ENCODE assay signal across 27 cellular contexts in the genomic region with DNA sequence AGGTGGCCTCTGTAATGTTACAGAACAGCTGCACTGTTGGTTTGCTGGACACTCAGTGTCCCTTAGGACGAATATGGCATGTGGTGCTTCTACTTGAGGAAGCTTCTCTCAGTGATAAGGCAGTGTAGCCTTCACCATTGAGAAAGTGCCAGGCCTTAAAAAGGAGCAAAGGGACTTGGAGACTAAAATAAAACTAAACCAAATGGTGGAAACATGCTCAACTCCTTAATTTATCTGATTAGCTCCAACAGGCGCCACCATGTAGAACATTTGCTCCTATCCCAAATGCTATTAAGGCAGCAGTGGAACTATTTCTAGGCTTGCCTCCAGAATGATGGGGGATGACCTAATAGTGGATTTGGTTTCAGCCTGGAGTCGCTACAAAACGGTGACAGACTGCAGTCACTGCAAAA.
"Had no signal": no experiment of that assay in that cellular context is flagged by ENCODE, and none has a peak within 500 bp of the region (broad histone marks: within the 10 kb centered on the region; RNA-seq: fewer than 3 reads in every experiment).

No MANE protein-coding gene starts in this region.

- H3K4me3 ChIP-seq: MG63, Peyer's patch, SK-N-MC had no signal

- H3K4me2 ChIP-seq: KMS-11 had no signal

- H3K27ac ChIP-seq: KMS-11, Peyer's patch, SK-N-MC had no signal

- H3K9ac ChIP-seq: KMS-11 had no signal

- H3K27me3 ChIP-seq: MG63, Peyer's patch had no signal

- H3K36me3 ChIP-seq: MG63, Peyer's patch had no signal

- H3K9me3 ChIP-seq: MG63, Peyer's patch had no signal

- FAIRE-seq: astrocyte, TTC549 had no signal

- H3K4me1 ChIP-seq: Peyer's patch had no signal

- ATAC-seq: activated CD8-positive, alpha-beta memory T cell treated with anti-CD3 and anti-CD28 coated beads, Interleukin-2, amount 10 ng/mL, durations not matched to agents 7 days and 5 days; activated T-helper 17 cell treated with anti-CD3 and anti-CD28 coated beads, Interleukin-2, amount 50 U/mL, for 72 hours; T-cell had no signal

- DNase-seq: activated B cell treated with CpG ODN at 0.5 μM for 24 hours; activated CD4-positive, alpha-beta T cell treated with anti-CD3 and anti-CD28 coated beads for 1 hour; activated CD4-positive, alpha-beta T cell treated with anti-CD3 and anti-CD28 coated beads, Interleukin-2, amount 10 ng/mL, durations not matched to agents 24 days and 14 days; activated CD4-positive, alpha-beta T cell treated with anti-CD3 and anti-CD28 coated beads, Interleukin-2, amount 50 U/mL, for 48 hours; activated CD8-positive, alpha-beta memory T cell treated with anti-CD3 and anti-CD28 coated beads, Interleukin-2, amount 10 ng/mL, durations not matched to agents 7 days and 5 days; activated gamma-delta T cell; activated naive CD4-positive, alpha-beta T cell treated with anti-CD3 and anti-CD28 coated beads for 36 hours; activated T-cell treated with anti-CD3 and anti-CD28 coated beads, Interleukin-2, amount 50 U/mL, for 48 hours; amygdala; MG63; NCI-H1105; NCI-H1436; NCI-H1694 treated with DMSO at 0.1 percent for 48 hours; NCI-H2029 treated with DMSO at 0.1 percent for 48 hours; NCI-H345; NCI-H510A; NCI-H69; Peyer's patch; SIG-M5; T-cell; T-helper 2 cell; T1000 had no signal
